Comparison of ENCODE assay signal across 1 cellular context in genomic region chr6:56534680-56535419, GRCh38.
TF ChIP-seq lines count a peak whose summit lies in the region.

No MANE protein-coding gene starts in this region.

TF ChIP-seq in GM23338, 12 proteins besides CTCF, POLR2A, EP300 and RAD21:
- no peak for TF ChIP-seq ETS1 (IDR thresholded peaks at IDR 0.05)
- 0 out of 2 replicates have a peak, but pooled peaks have one; percentile 5 for TF ChIP-seq NANOG (IDR thresholded peaks at IDR 0.05; ENCODE audit: borderline replicate concordance)
- no peak for TF ChIP-seq EZH2phosphoT487 (IDR thresholded peaks at IDR 0.05; ENCODE audit: unreplicated experiment)
- TF ChIP-seq ZNF462 (CRISPR knock-in tag; IDR thresholded peaks at IDR 0.05), result no peak
- TF ChIP-seq STAT1 (IDR thresholded peaks at IDR 0.05; ENCODE audit: unreplicated experiment), result no peak
- TF ChIP-seq CREB1 (CRISPR knock-in tag; IDR thresholded peaks at IDR 0.05; ENCODE audit: low read depth), result no peak
